21 cellular contexts compared by ENCODE assay signal in the genomic region with DNA sequence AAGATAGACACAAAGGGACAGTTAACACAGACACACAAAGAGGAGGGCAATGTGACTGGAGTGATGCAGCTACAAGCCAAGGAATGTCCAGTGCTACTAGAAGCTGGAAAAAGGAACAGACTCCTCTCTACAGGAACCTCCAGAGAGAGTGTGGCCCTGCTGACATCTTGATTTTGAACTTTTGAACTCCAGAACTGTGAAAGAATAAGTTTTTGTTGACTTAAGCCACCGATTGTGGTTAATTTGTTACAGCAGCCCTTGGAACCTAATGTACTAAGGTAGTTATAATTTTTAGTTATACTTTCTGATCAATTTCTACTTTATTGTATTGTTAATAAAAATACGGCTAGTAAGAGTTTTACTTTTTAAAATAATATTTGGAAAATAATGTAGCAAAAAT.
"Had no signal": no experiment of that assay in that cellular context is flagged by ENCODE, and none has a peak within 500 bp of the region (broad histone marks: within the 10 kb centered on the region; RNA-seq: fewer than 3 reads in every experiment).

No MANE protein-coding gene starts in this region.

- H3K9me3 Mint-ChIP-seq: endodermal cell, immature natural killer cell had no signal

- H3K4me1 Mint-ChIP-seq: endodermal cell, immature natural killer cell had no signal

- H3K27ac ChIP-seq: coronary artery, neutrophil, sigmoid colon, skin epidermis, stomach, thoracic aorta had no signal

- H3K9me3 ChIP-seq: neutrophil, sigmoid colon, stomach, thoracic aorta, transverse colon had no signal

- ATAC-seq: left cardiac atrium had no signal

- H3K27me3 ChIP-seq: neutrophil, sigmoid colon, stomach, transverse colon had no signal

- H3K36me3 ChIP-seq: neutrophil, sigmoid colon had no signal

- FAIRE-seq: endothelial cell of umbilical vein, frontal cortex, kidney had no signal

- H3K4me3 Mint-ChIP-seq: endodermal cell, immature natural killer cell had no signal

- H3K4me1 ChIP-seq: sigmoid colon, stomach had no signal

- H3K4me3 ChIP-seq: coronary artery, sigmoid colon, skin epidermis, stomach, thoracic aorta, transverse colon had no signal

- DNase-seq: cerebellar nuclear complex; effector CD4-positive, alpha-beta T cell; endodermal cell; erythroblast; immature natural killer cell; kidney; left cardiac atrium; mammary epithelial cell; posterior cingulate gyrus; sigmoid colon; stimulated activated CD4-positive, alpha-beta T cell treated with anti-CD3 and anti-CD28 coated beads, Interleukin-12 subunit alpha, Interleukin-12 subunit beta, amount 100 ng/mL, for 4 hours; stimulated activated naive CD4-positive, alpha-beta T cell; stomach; substantia nigra; transverse colon had no signal

- H3K27ac Mint-ChIP-seq: endodermal cell, immature natural killer cell had no signal
